Comparison of ENCODE assay signal across 10 cellular contexts in the genomic region with DNA sequence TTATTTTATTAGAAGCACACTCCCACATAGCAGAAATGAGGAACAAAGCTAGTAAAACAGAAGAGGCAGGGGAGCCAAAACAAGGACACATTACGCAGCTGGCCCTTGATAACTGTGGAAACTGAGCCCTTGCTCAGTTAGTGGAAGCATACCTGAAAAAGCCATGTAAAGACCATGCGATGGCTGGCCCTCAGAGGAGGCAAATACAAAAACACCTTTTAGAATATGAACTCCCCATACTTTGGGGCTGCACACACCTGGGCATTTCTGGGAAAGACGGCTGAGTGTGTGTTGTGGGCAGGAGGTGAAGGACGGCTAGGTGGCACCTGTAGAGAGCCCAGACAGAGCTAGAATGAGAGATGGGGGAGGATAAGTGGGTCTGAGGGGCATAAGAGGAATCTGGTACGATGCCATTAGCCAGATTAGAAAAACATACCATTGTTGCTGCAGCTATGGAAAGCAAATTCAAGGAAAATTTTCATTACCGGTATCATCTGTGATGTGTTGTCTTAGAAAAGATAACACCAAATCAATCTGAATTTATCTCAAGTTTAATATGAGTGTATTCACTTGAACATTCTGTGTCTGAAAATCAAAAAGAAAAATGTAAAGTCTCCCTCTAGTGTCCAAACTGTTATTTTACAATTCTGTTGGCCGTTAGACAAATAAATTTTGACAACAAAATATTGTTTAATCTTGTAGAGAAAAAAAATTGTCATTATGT. TPM values are rescaled to one million over a fixed set of nuclear protein-coding genes. Genes with fewer than 3 reads are reported as not detected.
DNase-seq lines count a peak whose midpoint lies in the region; ATAC-seq and TF ChIP-seq lines count a peak whose summit lies in the region.
"Had no signal": no experiment of that assay in that cellular context is flagged by ENCODE, and none has a peak within 500 bp of the region (broad histone marks: within the 10 kb centered on the region; RNA-seq: fewer than 3 reads in every experiment).

No MANE protein-coding gene starts in this region.

- H3K36me3 ChIP-seq in right atrium auricular region, result no peaks in the 10 kb centered on the region
- H3K36me3 ChIP-seq in gastroesophageal sphincter, result no peaks in the 10 kb centered on the region
- H3K36me3 ChIP-seq in uterus, result no peaks in the 10 kb centered on the region

- intact Hi-C loops in left ventricle myocardium superior (cut with micrococcal nuclease) (no loop called here), uterus (cut with DNase I; ENCODE audit: low total_unique reads) (no loop called here)

- WGBS in gastroesophageal sphincter (ENCODE audit: low coverage in 1 of 2), 2 donors, result 49 to 69% methylated on average over 7 of the region's 7 CpGs

- TF ChIP-seq POLR2A in gastroesophageal sphincter (IDR thresholded peaks at IDR 0.05), result no peak
- TF ChIP-seq POLR2A in uterus (IDR thresholded peaks at IDR 0.05), result no peak

- no peak overlapping the region for H3K27ac ChIP-seq in right atrium auricular region
- H3K27ac ChIP-seq in gastroesophageal sphincter, result no peak overlapping the region
- H3K27ac ChIP-seq in uterus, result no peak overlapping the region

- TF ChIP-seq EP300 in gastroesophageal sphincter (IDR thresholded peaks at IDR 0.05), result no peak

- H3K4me1 ChIP-seq in right atrium auricular region (no peaks in the 10 kb centered on the region), gastroesophageal sphincter (no peaks in the 10 kb centered on the region), uterus (no peaks in the 10 kb centered on the region)

- H3K9me3 ChIP-seq in right atrium auricular region (no peaks in the 10 kb centered on the region), gastroesophageal sphincter (no peaks in the 10 kb centered on the region), uterus (no peaks in the 10 kb centered on the region)

- DNase-seq in right atrium auricular region (ENCODE audit: low spot score) (no peak), left ventricle myocardium superior (no peak), SK-MEL-5 (ENCODE audit: low read depth, low spot score) (peak; percentile 40), uterus (no peak), cerebellar nuclear complex (lab: John Stamatoyannopoulos, UW) (no peak)
- DNase-seq: amygdala, T-cell had no signal

- in situ Hi-C loops in SK-MEL-5 (cut with HindIII; ENCODE audit: low pct_unique_long_range_greater_than_20kb, low sequenced_read_pairs), result no loop called here

- ATAC-seq in left ventricle myocardium superior, result no peak
- no peak for ATAC-seq in gastroesophageal sphincter
- no peak for ATAC-seq in HG03139 (IDR thresholded peaks at IDR 0.05; ENCODE audit: unreplicated experiment)
- no peak for ATAC-seq in HG02973 (IDR thresholded peaks at IDR 0.05; ENCODE audit: unreplicated experiment)
- ATAC-seq: T-cell had no signal

- H3K27me3 ChIP-seq in right atrium auricular region, result no peaks in the 10 kb centered on the region
- H3K27me3 ChIP-seq in gastroesophageal sphincter, result no peaks in the 10 kb centered on the region
- no peaks in the 10 kb centered on the region for H3K27me3 ChIP-seq in uterus

- H3K4me3 ChIP-seq in right atrium auricular region (no peak overlapping the region), gastroesophageal sphincter (no peak overlapping the region), uterus (no peak overlapping the region)

- peak; percentile 34 to 64 for TF ChIP-seq CTCF in right atrium auricular region (IDR thresholded peaks at IDR 0.05)
- peak in 3 of 4 experiments; percentile 13 to 33 (median 17) for TF ChIP-seq CTCF in gastroesophageal sphincter (IDR thresholded peaks at IDR 0.05)
- TF ChIP-seq CTCF in uterus (IDR thresholded peaks at IDR 0.05), result peak in 3 of 4 experiments; percentile 11 to 25 (median 18)

RNA-seq across cellular contexts. Expression of a gene that starts 45.2 kb away (rescaled TPM):
- total RNA-seq in right atrium auricular region, result not detected
- not detected for total RNA-seq in left ventricle myocardium superior
- not detected in 2 replicates for total RNA-seq in SK-MEL-5 (2014; rRNA removed; shearing (Covaris generic))
- not detected in 2 replicates for polyA plus RNA-seq in SK-MEL-5 (2015; cell fraction: cytosol; rRNA removed)
- not detected in 2 replicates for polyA plus RNA-seq in SK-MEL-5 (2015; cell fraction: nucleus; rRNA removed)
- total RNA-seq in gastroesophageal sphincter, result not detected
- total RNA-seq in uterus, result not detected
- total RNA-seq: T-cell had no signal
